Comparison of ENCODE assay signal across 8 cellular contexts in genomic region chr7:101243786-101244384, GRCh38. TPM values are rescaled to one million over a fixed set of nuclear protein-coding genes. Genes with fewer than 3 reads are reported as not detected.
A peak's percentile ranks its signal among the peaks of the same experiment; 100 is the strongest.
DNase-seq lines count a peak whose midpoint lies in the region; ATAC-seq and TF ChIP-seq lines count a peak whose summit lies in the region.

No MANE protein-coding gene starts in this region.

- peaks cover 24% of the 10 kb centered on the region for H3K36me3 ChIP-seq in GM06990 (ENCODE audit: control insufficient read depth, insufficient read depth, low read length)
- H3K36me3 ChIP-seq in MG63, result peaks cover 7% of the 10 kb centered on the region; the same call in 1 of the 2 replicates
- H3K36me3 ChIP-seq in mammary epithelial cell (ENCODE audit: insufficient read depth, low read length), result no peaks in the 10 kb centered on the region
- H3K36me3 ChIP-seq in liver (ENCODE audit: control insufficient read depth in 4 of 4, insufficient read depth in 3 of 4, low read depth in 1 of 4, low read length in 3 of 4), result peaks cover 0 to 8% (median 6%) of the 10 kb centered on the region in 4 donors
- peaks cover 23% of the 10 kb centered on the region for H3K36me3 ChIP-seq in thoracic aorta

- peak overlapping the region; percentile 66 for H3K27ac ChIP-seq in mammary epithelial cell (ENCODE audit: insufficient read depth, low read depth, low read length)
- H3K27ac ChIP-seq in liver (ENCODE audit: low read depth in 1 of 2, low read length in 2 of 2), result peak overlapping the region; percentile 98 to 99
- H3K27ac ChIP-seq in thoracic aorta, result peak overlapping the region; percentile 85 to 95

- peak overlapping the region; percentile 85 for H3K4me2 ChIP-seq in mammary epithelial cell (ENCODE audit: insufficient read depth, low read depth, low read length)

- peak; percentile 80 to 84 for TF ChIP-seq RAD21 in liver (IDR thresholded peaks at IDR 0.05)

- WGBS in mammary epithelial cell (ENCODE audit: low coverage, missing lambda C conversion rate), result 3% methylated on average over 18 of the region's 27 CpGs
- 16% methylated on average over 27 of the region's 27 CpGs for WGBS in liver

- H3K79me2 ChIP-seq in mammary epithelial cell (ENCODE audit: insufficient read depth, low read length), result peaks cover 61% of the 10 kb centered on the region

- H2AFZ ChIP-seq in mammary epithelial cell (ENCODE audit: low read depth, low read length), result peak overlapping the region; percentile 95

- H3K4me3 ChIP-seq in GM06990 (replicated peaks; ENCODE audit: low read depth, low read length) (peak overlapping the region; percentile 78), MG63 (peak overlapping the region; percentile 90), mammary epithelial cell (replicated peaks in 1 of 3; ENCODE audit: insufficient read depth in 1 of 3, low read depth in 2 of 3, low read length in 3 of 3) (peak overlapping the region; percentile 85 to 93 (median 87)), liver (ENCODE audit: low read depth in 1 of 3, low read length in 3 of 3) (peak overlapping the region; percentile 76 to 95 (median 82)), thoracic aorta (peak overlapping the region; percentile 71)

- CTCF ChIA-PET in mammary epithelial cell (lab: Charles Lee; ENCODE audit: low non-redundant PET), result interaction anchor here (1.3 kb wide), 1 partner anchor 26 kb away, joined by 8 read pairs; the partner anchor contains the start of gene ZNHIT1

- in situ Hi-C loops in mammary epithelial cell (cut with MboI; ENCODE audit: low sequenced_read_pairs in 2 of 2), result no loop called here

- BruUV-seq in mammary epithelial cell (replicated peaks; lab: Mats Ljungman, UMichigan), result no TSS peak

- dilution Hi-C loops in mammary epithelial cell (cut with HindIII; ENCODE audit: low sequenced_read_pairs), result no loop called here

- H3K27me3 ChIP-seq in GM06990 (replicated peaks; ENCODE audit: control insufficient read depth, insufficient read depth, low read length) (no peaks in the 10 kb centered on the region), MG63 (no peaks in the 10 kb centered on the region), mammary epithelial cell (ENCODE audit: insufficient read depth, low read length) (no peaks in the 10 kb centered on the region), liver (ENCODE audit: control insufficient read depth in 4 of 4, insufficient read depth in 4 of 4, low read length in 3 of 4) (no peaks in the 10 kb centered on the region), thoracic aorta (replicated peaks; ENCODE audit: insufficient read depth) (no peaks in the 10 kb centered on the region)

- DNase-seq in GM06990 (ENCODE audit: extremely low read depth, insufficient read length) (no peak), MG63 (no peak), mammary epithelial cell (no peak), thoracic aorta (ENCODE audit: low spot score) (no peak), middle frontal gyrus (ENCODE audit: extremely low spot score, low spot score) (no peak), NCI-H510A treated with DMSO at 0.1 percent for 48 hours (lab: John Stamatoyannopoulos, UW) (no peak), AG20443 (ENCODE audit: low spot score) (no peak)

- H3K4me1 ChIP-seq in mammary epithelial cell (ENCODE audit: insufficient read depth, low read length) (peaks cover 25% of the 10 kb centered on the region), liver (ENCODE audit: control insufficient read depth in 4 of 4, insufficient read depth in 4 of 4, low read length in 3 of 4) (peaks cover 5 to 35% (median 19%) of the 10 kb centered on the region in 4 donors), thoracic aorta (ENCODE audit: control insufficient read depth in 1 of 2, low read depth in 2 of 2) (peaks cover 12 to 37% of the 10 kb centered on the region in 2 donors)

- intact Hi-C loops in mammary epithelial cell (cut with micrococcal nuclease), result loop anchor here (1.0 kb wide), 2 partner anchors 26 to 100 kb away; partner anchors contain the start of gene ZNHIT1

- peak overlapping the region; percentile 91 for H3K9ac ChIP-seq in mammary epithelial cell (ENCODE audit: insufficient read depth, low read length)
- H3K9ac ChIP-seq in liver (ENCODE audit: low read depth in 1 of 2, low read length in 2 of 2), result peak overlapping the region; percentile 74 to 96

- ATAC-seq in thoracic aorta (ENCODE audit: insufficient number of reproducible peaks, low FRiP score, low read depth), result no peak

- H4K20me1 ChIP-seq in mammary epithelial cell (ENCODE audit: insufficient read depth, low read length), result no peaks in the 10 kb centered on the region

- TF ChIP-seq CTCF in GM06990 (IDR thresholded peaks at IDR 0.05; ENCODE audit: insufficient read depth, low read length, poor library complexity, severe bottlenecking) (no peak), mammary epithelial cell (conservative IDR thresholded peaks at IDR 0.05 in 1 of 2, IDR thresholded peaks at IDR 0.05 in 1 of 2; ENCODE audit: extremely low read depth in 1 of 2, insufficient read depth in 1 of 2, low read depth in 1 of 2, low read length in 2 of 2) (peak in 1 of 2 donors; percentile 85), liver (IDR thresholded peaks at IDR 0.05; ENCODE audit: low read depth, low read length, missing input control) (no peak), thoracic aorta (IDR thresholded peaks at IDR 0.05) (peak; percentile 94)

- H3K9me3 ChIP-seq in MG63 (no peaks in the 10 kb centered on the region), mammary epithelial cell (replicated peaks; ENCODE audit: insufficient read depth, low read length) (no peaks in the 10 kb centered on the region), liver (ENCODE audit: control insufficient read depth in 4 of 4, low read length in 3 of 4) (no peaks in the 10 kb centered on the region), thoracic aorta (no peaks in the 10 kb centered on the region)

TF ChIP-seq in liver, 16 proteins besides CTCF, POLR2A, EP300 and RAD21 (continues in another document):
- TF ChIP-seq SP1 (IDR thresholded peaks at IDR 0.05) (no peak), NR2F2 (IDR thresholded peaks at IDR 0.05) (no peak), GABPA (IDR thresholded peaks at IDR 0.05 in 1 of 2, conservative IDR thresholded peaks at IDR 0.05 in 1 of 2) (no peak), EGR1 (IDR thresholded peaks at IDR 0.05; ENCODE audit: low read depth in 2 of 2) (no peak), HNF4G (IDR thresholded peaks at IDR 0.05) (no peak), FOXA1 (IDR thresholded peaks at IDR 0.05) (no peak), FOXA2 (IDR thresholded peaks at IDR 0.05) (no peak), TAF1 (conservative IDR thresholded peaks at IDR 0.05) (no peak), RXRA (IDR thresholded peaks at IDR 0.05) (no peak), HNF4A (conservative IDR thresholded peaks at IDR 0.05) (no peak), JUND (IDR thresholded peaks at IDR 0.05) (no peak), YY1 (IDR thresholded peaks at IDR 0.05) (no peak)
- TF ChIP-seq, protein P1, sequence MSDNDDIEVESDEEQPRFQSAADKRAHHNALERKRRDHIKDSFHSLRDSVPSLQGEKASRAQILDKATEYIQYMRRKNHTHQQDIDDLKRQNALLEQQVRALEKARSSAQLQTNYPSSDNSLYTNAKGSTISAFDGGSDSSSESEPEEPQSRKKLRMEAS (IDR thresholded peaks at IDR 0.05), result no peak
- TF ChIP-seq, protein P2, sequence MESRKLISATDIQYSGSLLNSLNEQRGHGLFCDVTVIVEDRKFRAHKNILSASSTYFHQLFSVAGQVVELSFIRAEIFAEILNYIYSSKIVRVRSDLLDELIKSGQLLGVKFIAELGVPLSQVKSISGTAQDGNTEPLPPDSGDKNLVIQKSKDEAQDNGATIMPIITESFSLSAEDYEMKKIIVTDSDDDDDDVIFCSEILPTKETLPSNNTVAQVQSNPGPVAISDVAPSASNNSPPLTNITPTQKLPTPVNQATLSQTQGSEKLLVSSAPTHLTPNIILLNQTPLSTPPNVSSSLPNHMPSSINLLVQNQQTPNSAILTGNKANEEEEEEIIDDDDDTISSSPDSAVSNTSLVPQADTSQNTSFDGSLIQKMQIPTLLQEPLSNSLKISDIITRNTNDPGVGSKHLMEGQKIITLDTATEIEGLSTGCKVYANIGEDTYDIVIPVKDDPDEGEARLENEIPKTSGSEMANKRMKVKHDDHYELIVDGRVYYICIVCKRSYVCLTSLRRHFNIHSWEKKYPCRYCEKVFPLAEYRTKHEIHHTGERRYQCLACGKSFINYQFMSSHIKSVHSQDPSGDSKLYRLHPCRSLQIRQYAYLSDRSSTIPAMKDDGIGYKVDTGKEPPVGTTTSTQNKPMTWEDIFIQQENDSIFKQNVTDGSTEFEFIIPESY (IDR thresholded peaks at IDR 0.05), result no peak

RNA-seq across cellular contexts. Expression of gene FIS1, which starts 1.0 kb away (rescaled TPM):
- total RNA-seq in MG63 (2014; rRNA removed; shearing (Covaris generic); ENCODE audit: low replicate concordance), result 89.9 and 96.4 TPM in 2 replicates
- total RNA-seq in mammary epithelial cell, result 100 to 1,000 TPM; 106 to 160 TPM
- polyA plus RNA-seq in mammary epithelial cell, result 343 TPM
- 81.8 TPM for polyA minus RNA-seq in mammary epithelial cell
- total RNA-seq in liver, result 100 to 1,000 TPM; 112 to 133 TPM
- 100 to 1,000 TPM; 177 to 192 TPM for polyA plus RNA-seq in liver
- total RNA-seq in thoracic aorta, result 100 to 1,000 TPM; 135 to 181 TPM

RNA-seq across cellular contexts. Expression of gene CLDN15, which starts 6.3 kb away (rescaled TPM):
- 0.54 and 4.1 TPM in 2 replicates for total RNA-seq in MG63 (2014; rRNA removed; shearing (Covaris generic); ENCODE audit: low replicate concordance)
- total RNA-seq in mammary epithelial cell (1 to 10 TPM; 3.0 to 6.6 TPM), liver (10 to 100 TPM in 1 of 2 donors, 1 to 10 TPM in 1; 5.2 to 12.4 TPM), thoracic aorta (10 to 100 TPM in 1 of 2 donors, 1 to 10 TPM in 1; 7.4 to 15.4 TPM)
- polyA plus RNA-seq in mammary epithelial cell (2.6 TPM), liver (1 to 10 TPM; 3.7 to 4.0 TPM)
- not detected for polyA minus RNA-seq in mammary epithelial cell

RNA-seq across cellular contexts. Expression of gene ZNHIT1, which starts 25.9 kb away (rescaled TPM):
- 42.4 and 64.6 TPM in 2 replicates for total RNA-seq in MG63 (2014; rRNA removed; shearing (Covaris generic); ENCODE audit: low replicate concordance)
- total RNA-seq in mammary epithelial cell (10 to 100 TPM; 61.3 to 70.2 TPM), liver (10 to 100 TPM; 52.7 to 74.9 TPM), thoracic aorta (10 to 100 TPM; 43.7 to 53.2 TPM)
- polyA plus RNA-seq in mammary epithelial cell (52.5 TPM), liver (100 to 1,000 TPM; 110 to 149 TPM)
- 61.9 TPM for polyA minus RNA-seq in mammary epithelial cell

RNA-seq across cellular contexts. Expression of gene PLOD3, which starts 26.5 kb away (rescaled TPM):
- total RNA-seq in MG63 (2014; rRNA removed; shearing (Covaris generic); ENCODE audit: low replicate concordance), result 25.6 and 53.1 TPM in 2 replicates
- total RNA-seq in mammary epithelial cell, result 100 to 1,000 TPM in 1 of 2 donors, 10 to 100 TPM in 1; 84.9 to 133 TPM
- 112 TPM for polyA plus RNA-seq in mammary epithelial cell
- polyA minus RNA-seq in mammary epithelial cell, result 152 TPM
- total RNA-seq in liver, result 10 to 100 TPM; 19.4 to 32.1 TPM
- polyA plus RNA-seq in liver, result 10 to 100 TPM; 23.2 to 42.9 TPM
- 10 to 100 TPM; 31.5 to 55.9 TPM for total RNA-seq in thoracic aorta

RNA-seq across cellular contexts. Expression of gene MOGAT3, which starts 43.0 kb away (rescaled TPM):
- not detected in 2 replicates for total RNA-seq in MG63 (2014; rRNA removed; shearing (Covaris generic); ENCODE audit: low replicate concordance)
- not detected for total RNA-seq in mammary epithelial cell
- not detected for polyA plus RNA-seq in mammary epithelial cell
- not detected for polyA minus RNA-seq in mammary epithelial cell
- total RNA-seq in liver, result 1 to 10 TPM; 1.8 to 4.2 TPM
- 1 to 10 TPM; 3.3 to 7.9 TPM for polyA plus RNA-seq in liver
- not detected for total RNA-seq in thoracic aorta
